33 cellular contexts compared by ENCODE assay signal in genomic region chr7:82959528-82959927, GRCh38.
"Had no signal": no experiment of that assay in that cellular context is flagged by ENCODE, and none has a peak within 500 bp of the region (broad histone marks: within the 10 kb centered on the region; RNA-seq: fewer than 3 reads in every experiment).

No MANE protein-coding gene starts in this region.

- H3K36me3 Mint-ChIP-seq: activated CD4-positive, alpha-beta memory T cell treated with anti-CD3 and anti-CD28 coated beads for 36 hours; activated CD8-positive, alpha-beta memory T cell treated with anti-CD3 and anti-CD28 coated beads, Interleukin-2, amount 10 ng/mL, durations not matched to agents 7 days and 5 days; activated naive CD4-positive, alpha-beta T cell treated with anti-CD3 and anti-CD28 coated beads, Interleukin-2, amount 50 U/mL, for 24 hours; activated naive CD8-positive, alpha-beta T cell treated with anti-CD3 and anti-CD28 coated beads for 36 hours had no signal

- H3K4me1 ChIP-seq: adrenal gland, body of pancreas, colonic mucosa, esophagus squamous epithelium had no signal

- H3K4me1 Mint-ChIP-seq: activated CD4-positive, alpha-beta T cell treated with anti-CD3 and anti-CD28 coated beads for 36 hours; activated CD4-positive, alpha-beta T cell treated with anti-CD3 and anti-CD28 coated beads, Interleukin-2, amount 10 ng/mL, durations not matched to agents 24 days and 14 days; activated CD8-positive, alpha-beta memory T cell treated with anti-CD3 and anti-CD28 coated beads, Interleukin-2, amount 10 ng/mL, durations not matched to agents 7 days and 5 days; activated naive CD4-positive, alpha-beta T cell treated with anti-CD3 and anti-CD28 coated beads, Interleukin-2, amount 50 U/mL, for 24 hours; activated naive CD8-positive, alpha-beta T cell treated with anti-CD3 and anti-CD28 coated beads for 36 hours; activated naive CD8-positive, alpha-beta T cell treated with anti-CD3 and anti-CD28 coated beads, Interleukin-2, amount 50 U/mL, for 24 hours had no signal

- H3K9me3 ChIP-seq: adrenal gland, body of pancreas, colonic mucosa, esophagus squamous epithelium had no signal

- H3K9me3 Mint-ChIP-seq: activated CD4-positive, alpha-beta T cell treated with anti-CD3 and anti-CD28 coated beads, Interleukin-2, amount 10 ng/mL, durations not matched to agents 24 days and 14 days; activated naive CD8-positive, alpha-beta T cell treated with anti-CD3 and anti-CD28 coated beads, Interleukin-2, amount 50 U/mL, for 24 hours; activated T-helper 1 cell treated with anti-CD3 and anti-CD28 coated beads, Interleukin-12 subunit alpha, Interleukin-12 subunit beta, Interleukin-2, Interleukin-4 antibody, amounts not matched to agents 30 ng/mL and 10 ng/mL and 1 ng/mL, durations not matched to agents 14 hours and 24 hours and 36 hours had no signal

- ATAC-seq: activated CD4-positive, alpha-beta T cell treated with anti-CD3 and anti-CD28 coated beads for 36 hours; activated CD8-positive, alpha-beta memory T cell treated with anti-CD3 and anti-CD28 coated beads, Interleukin-2, amount 10 ng/mL, durations not matched to agents 7 days and 5 days; activated CD8-positive, alpha-beta T cell treated with anti-CD3 and anti-CD28 coated beads, Interleukin-2, amount 10 ng/mL, durations not matched to agents 7 days and 5 days; activated naive CD8-positive, alpha-beta T cell treated with anti-CD3 and anti-CD28 coated beads, Interleukin-2, amount 50 U/mL, for 24 hours; body of pancreas had no signal

- H3K27me3 ChIP-seq: adrenal gland, body of pancreas, cardiac muscle cell, colonic mucosa, esophagus squamous epithelium had no signal

- H3K27me3 Mint-ChIP-seq: activated CD4-positive, alpha-beta memory T cell treated with anti-CD3 and anti-CD28 coated beads for 36 hours; activated CD4-positive, alpha-beta T cell treated with anti-CD3 and anti-CD28 coated beads for 36 hours; activated CD4-positive, alpha-beta T cell treated with anti-CD3 and anti-CD28 coated beads, Interleukin-2, amount 10 ng/mL, durations not matched to agents 24 days and 14 days; activated CD8-positive, alpha-beta memory T cell treated with anti-CD3 and anti-CD28 coated beads, Interleukin-2, amount 10 ng/mL, durations not matched to agents 7 days and 5 days; activated naive CD4-positive, alpha-beta T cell treated with anti-CD3 and anti-CD28 coated beads, Interleukin-2, amount 50 U/mL, for 24 hours; activated naive CD8-positive, alpha-beta T cell treated with anti-CD3 and anti-CD28 coated beads for 36 hours; activated naive CD8-positive, alpha-beta T cell treated with anti-CD3 and anti-CD28 coated beads, Interleukin-2, amount 50 U/mL, for 24 hours had no signal

- H3K36me3 ChIP-seq: adrenal gland, cardiac muscle cell, colonic mucosa, esophagus squamous epithelium had no signal

- H3K4me3 ChIP-seq: adrenal gland, body of pancreas, cardiac muscle cell, colonic mucosa, esophagus squamous epithelium had no signal

- H3K27ac Mint-ChIP-seq: activated CD4-positive, alpha-beta memory T cell treated with anti-CD3 and anti-CD28 coated beads for 36 hours; activated CD4-positive, alpha-beta T cell treated with anti-CD3 and anti-CD28 coated beads for 36 hours; activated CD4-positive, alpha-beta T cell treated with anti-CD3 and anti-CD28 coated beads, Interleukin-2, amount 10 ng/mL, durations not matched to agents 24 days and 14 days; activated CD8-positive, alpha-beta memory T cell treated with anti-CD3 and anti-CD28 coated beads, Interleukin-2, amount 10 ng/mL, durations not matched to agents 7 days and 5 days; activated CD8-positive, alpha-beta T cell treated with anti-CD3 and anti-CD28 coated beads, Interleukin-2, amount 10 ng/mL, durations not matched to agents 7 days and 5 days; activated naive CD4-positive, alpha-beta T cell treated with anti-CD3 and anti-CD28 coated beads for 36 hours; activated naive CD4-positive, alpha-beta T cell treated with anti-CD3 and anti-CD28 coated beads, Interleukin-2, amount 50 U/mL, for 24 hours; activated naive CD8-positive, alpha-beta T cell treated with anti-CD3 and anti-CD28 coated beads for 36 hours; activated naive CD8-positive, alpha-beta T cell treated with anti-CD3 and anti-CD28 coated beads, Interleukin-2, amount 50 U/mL, for 24 hours; activated T-helper 1 cell treated with anti-CD3 and anti-CD28 coated beads, Interleukin-12 subunit alpha, Interleukin-12 subunit beta, Interleukin-2, Interleukin-4 antibody, amounts not matched to agents 30 ng/mL and 10 ng/mL and 1 ng/mL, durations not matched to agents 14 hours and 24 hours and 36 hours; activated T-helper 2 cell treated with anti-CD3 and anti-CD28 coated beads, Interferon-gamma antibody, Interleukin-2, Interleukin-4, amounts not matched to agents 10 μg/mL and 5 μg/mL and 100 μg/mL, durations not matched to agents 14 hours and 24 hours and 36 hours had no signal

- FAIRE-seq: endometrium, endothelial cell of umbilical vein, frontal cortex had no signal

- H3K4me3 Mint-ChIP-seq: activated CD4-positive, alpha-beta memory T cell treated with anti-CD3 and anti-CD28 coated beads for 36 hours; activated CD4-positive, alpha-beta T cell treated with anti-CD3 and anti-CD28 coated beads for 36 hours; activated CD4-positive, alpha-beta T cell treated with anti-CD3 and anti-CD28 coated beads, Interleukin-2, amount 10 ng/mL, durations not matched to agents 24 days and 14 days; activated CD8-positive, alpha-beta memory T cell treated with anti-CD3 and anti-CD28 coated beads, Interleukin-2, amount 10 ng/mL, durations not matched to agents 7 days and 5 days; activated CD8-positive, alpha-beta T cell treated with anti-CD3 and anti-CD28 coated beads, Interleukin-2, amount 10 ng/mL, durations not matched to agents 7 days and 5 days; activated naive CD4-positive, alpha-beta T cell treated with anti-CD3 and anti-CD28 coated beads for 36 hours; activated naive CD4-positive, alpha-beta T cell treated with anti-CD3 and anti-CD28 coated beads, Interleukin-2, amount 50 U/mL, for 24 hours; activated naive CD8-positive, alpha-beta T cell treated with anti-CD3 and anti-CD28 coated beads for 36 hours; activated naive CD8-positive, alpha-beta T cell treated with anti-CD3 and anti-CD28 coated beads, Interleukin-2, amount 50 U/mL, for 24 hours; activated T-helper 1 cell treated with anti-CD3 and anti-CD28 coated beads, Interleukin-12 subunit alpha, Interleukin-12 subunit beta, Interleukin-2, Interleukin-4 antibody, amounts not matched to agents 30 ng/mL and 10 ng/mL and 1 ng/mL, durations not matched to agents 14 hours and 24 hours and 36 hours had no signal

- H3K27ac ChIP-seq: adrenal gland, body of pancreas, cardiac muscle cell, colonic mucosa, epithelial cell of prostate, esophagus squamous epithelium had no signal

- DNase-seq: activated CD4-positive, alpha-beta memory T cell treated with anti-CD3 and anti-CD28 coated beads for 36 hours; activated CD4-positive, alpha-beta T cell treated with anti-CD3 and anti-CD28 coated beads for 36 hours; activated CD4-positive, alpha-beta T cell treated with anti-CD3 and anti-CD28 coated beads, Interleukin-2, amount 10 ng/mL, durations not matched to agents 24 days and 14 days; activated CD4-positive, CD25-positive, alpha-beta regulatory T cell; activated CD4-positive, CD25-positive, alpha-beta regulatory T cell treated with anti-CD3 and anti-CD28 coated beads, Interleukin-2, amount 50 U/mL, for 72 hours; activated CD8-positive, alpha-beta memory T cell treated with anti-CD3 and anti-CD28 coated beads, Interleukin-2, amount 10 ng/mL, durations not matched to agents 7 days and 5 days; activated CD8-positive, alpha-beta memory T cell treated with anti-CD3 and anti-CD28 coated beads, Interleukin-2, amount 50 U/mL, for 4 hours; activated CD8-positive, alpha-beta T cell treated with anti-CD3 and anti-CD28 coated beads, Interleukin-2, amount 10 ng/mL, durations not matched to agents 7 days and 5 days; activated effector memory CD4-positive, alpha-beta T cell treated with anti-CD3 and anti-CD28 coated beads, Interleukin-2, amount 50 U/mL, for 16 hours; activated naive CD4-positive, alpha-beta T cell treated with anti-CD3 and anti-CD28 coated beads for 36 hours; activated naive CD8-positive, alpha-beta T cell treated with anti-CD3 and anti-CD28 coated beads for 36 hours; activated naive CD8-positive, alpha-beta T cell treated with anti-CD3 and anti-CD28 coated beads, Interleukin-2, amount 50 U/mL, for 24 hours; activated T-cell treated with anti-CD3 and anti-CD28 coated beads, Interleukin-2, amount 50 U/mL, for 1 hour; activated T-cell treated with anti-CD3 and anti-CD28 coated beads, Interleukin-2, amount 50 U/mL, for 48 hours; adrenal gland; amygdala; aorta; body of pancreas; central memory CD4-positive, alpha-beta T cell; cerebellar nuclear complex; colonic mucosa; effector CD8-positive, alpha-beta T cell; esophagus squamous epithelium; head of caudate nucleus; T-helper 2 cell had no signal
